Comparison of ENCODE assay signal across 13 cellular contexts in genomic region chr9:127022913-127023665, GRCh38.
DNase-seq lines count a peak whose midpoint lies in the region; TF ChIP-seq lines count a peak whose summit lies in the region.
"Had no signal": no experiment of that assay in that cellular context is flagged by ENCODE, and none has a peak within 500 bp of the region (broad histone marks: within the 10 kb centered on the region; RNA-seq: fewer than 3 reads in every experiment).

No MANE protein-coding gene starts in this region.

- TF ChIP-seq CTCF in WERI-Rb-1 (IDR thresholded peaks at IDR 0.05; ENCODE audit: low read depth, low read length) (no peak), fibroblast of villous mesenchyme (IDR thresholded peaks at IDR 0.05; ENCODE audit: insufficient read depth, low read depth, low read length) (no peak), osteocyte (IDR thresholded peaks at IDR 0.05) (no peak), uterus (IDR thresholded peaks at IDR 0.05) (no peak), nephron progenitor cell (IDR thresholded peaks at IDR 0.05) (no peak)

- H3K4me1 ChIP-seq in uterus, result peaks cover 0 to 4% of the 10 kb centered on the region in 2 donors

- H3K4me3 Mint-ChIP-seq in osteocyte (ENCODE audit: unreplicated experiment) (no peak overlapping the region), nephron progenitor cell (no peak overlapping the region)
- H3K4me3 Mint-ChIP-seq: neural crest cell had no signal

- H3K27ac ChIP-seq in WERI-Rb-1, result peak overlapping the region; percentile 84
- peak overlapping the region; percentile 77 to 80 for H3K27ac ChIP-seq in uterus

- H3K4me3 ChIP-seq in WERI-Rb-1 (ENCODE audit: low read depth, low read length) (no peak overlapping the region), fibroblast of villous mesenchyme (ENCODE audit: low read depth, low read length) (no peak overlapping the region), uterus (no peak overlapping the region)

- H3K9me3 ChIP-seq in WERI-Rb-1 (ENCODE audit: severe bottlenecking), result no peaks in the 10 kb centered on the region
- H3K9me3 ChIP-seq in uterus, result no peaks in the 10 kb centered on the region

- intact Hi-C loops in uterus (cut with DNase I; ENCODE audit: low total_unique reads) (no loop called here), posterior vena cava (cut with DNase I) (no loop called here)

- H3K27ac Mint-ChIP-seq in osteocyte (ENCODE audit: unreplicated experiment) (peak overlapping the region; percentile 97), nephron progenitor cell (no peak overlapping the region)

- H3K4me1 Mint-ChIP-seq in osteocyte (ENCODE audit: unreplicated experiment), result peaks cover 32% of the 10 kb centered on the region
- peaks cover 32% of the 10 kb centered on the region for H3K4me1 Mint-ChIP-seq in nephron progenitor cell

- H3K36me3 ChIP-seq in WERI-Rb-1 (no peaks in the 10 kb centered on the region; the same call in 1 of the 2 replicates), uterus (no peaks in the 10 kb centered on the region)

- no peak for TF ChIP-seq POLR2A in uterus (IDR thresholded peaks at IDR 0.05)

- no peak for DNase-seq in WERI-Rb-1
- DNase-seq in fibroblast of villous mesenchyme (ENCODE audit: low read depth), result peak; percentile 45
- DNase-seq in osteocyte (ENCODE audit: extremely low spot score, unreplicated experiment), result no peak
- DNase-seq in uterus, result peak; percentile 64 to 69
- DNase-seq in NCI-H2227 (lab: John Stamatoyannopoulos, UW; ENCODE audit: unreplicated experiment), result no peak
- DNase-seq in posterior vena cava (ENCODE audit: low spot score), result no peak
- DNase-seq in nephron progenitor cell, result no peak
- DNase-seq: activated effector memory CD4-positive, alpha-beta T cell treated with anti-CD3 and anti-CD28 coated beads, Interleukin-2, amount 50 U/mL, for 16 hours; caudate nucleus; COR-L47; KG1; NCI-H1930 had no signal

- no peaks in the 10 kb centered on the region for H3K27me3 Mint-ChIP-seq in osteocyte (ENCODE audit: unreplicated experiment)
- peaks cover 4% of the 10 kb centered on the region for H3K27me3 Mint-ChIP-seq in nephron progenitor cell (ENCODE audit: low read depth, poor library complexity)

- H3K9me3 Mint-ChIP-seq in osteocyte (ENCODE audit: unreplicated experiment) (no peaks in the 10 kb centered on the region), nephron progenitor cell (no peaks in the 10 kb centered on the region)
- H3K9me3 Mint-ChIP-seq: neural crest cell had no signal

- no peaks in the 10 kb centered on the region for H3K27me3 ChIP-seq in WERI-Rb-1 (ENCODE audit: insufficient read depth, low read depth, severe bottlenecking)
- no peaks in the 10 kb centered on the region for H3K27me3 ChIP-seq in uterus

- no peaks in the 10 kb centered on the region for H3K36me3 Mint-ChIP-seq in osteocyte (ENCODE audit: unreplicated experiment)
- no peaks in the 10 kb centered on the region for H3K36me3 Mint-ChIP-seq in nephron progenitor cell (ENCODE audit: low read depth)

Comparison
In these comparisons a context has a peak if more than half of its experiments do, and no peak if none do; other contexts are left out.
1. DNase-seq: peak in fibroblast of villous mesenchyme (single experiment) and uterus (2 of 2); none in WERI-Rb-1 (single experiment), osteocyte (single experiment), NCI-H2227 (single experiment), posterior vena cava (single experiment) and nephron progenitor cell (single experiment).